Comparison of ENCODE assay signal across 16 cellular contexts in genomic region chrX:10360121-10360520, GRCh38.
DNase-seq lines count a peak whose midpoint lies in the region; ATAC-seq and TF ChIP-seq lines count a peak whose summit lies in the region.
"Had no signal": no experiment of that assay in that cellular context is flagged by ENCODE, and none has a peak within 500 bp of the region (broad histone marks: within the 10 kb centered on the region; RNA-seq: fewer than 3 reads in every experiment).

No MANE protein-coding gene starts in this region.

- H3K9me3 Mint-ChIP-seq in natural killer cell treated with Interleukin-12 subunit alpha and Interleukin-12 subunit beta and Interleukin-15 and Interleukin-18, amount 100 ng/mL, for 72 hours: no peaks in the 10 kb centered on the region
- H3K9me3 Mint-ChIP-seq: memory B cell had no signal

- DNase-seq in DMS 273 (lab: John Stamatoyannopoulos, UW; ENCODE audit: unreplicated experiment) (peak; percentile 59), MG63 (peak; percentile 49), fibroblast of lung (ENCODE audit: low read depth in 2 of 2) (peak; percentile 11 to 32), pons (ENCODE audit: low spot score) (peak; percentile 8)
- DNase-seq in natural killer cell treated with Interleukin-12 subunit alpha and Interleukin-12 subunit beta and Interleukin-15 and Interleukin-18, amount 100 ng/mL, for 72 hours (ENCODE audit: low spot score): no peak
- DNase-seq: activated CD4-positive, alpha-beta T cell treated with anti-CD3 and anti-CD28 coated beads for 48 hours; activated naive CD4-positive, alpha-beta T cell treated with anti-CD3 and anti-CD28 coated beads, Interleukin-2, amount 50 U/mL, for 16 hours; DND-41; effector CD8-positive, alpha-beta T cell; NCI-H1930; SHP77; stimulated activated CD4-positive, alpha-beta T cell treated with anti-CD3 and anti-CD28 coated beads, Interleukin-1b, Interleukin-23, amount 100 ng/mL, for 48 hours had no signal

- ATAC-seq in GM18870 (IDR thresholded peaks at IDR 0.05; ENCODE audit: unreplicated experiment): no peak
- ATAC-seq in natural killer cell treated with Interleukin-12 subunit alpha and Interleukin-12 subunit beta and Interleukin-15 and Interleukin-18, amount 100 ng/mL, for 72 hours: no peak
- no peak for ATAC-seq in HG03135 (IDR thresholded peaks at IDR 0.05; ENCODE audit: unreplicated experiment)

- no peaks in the 10 kb centered on the region for H3K4me1 Mint-ChIP-seq in natural killer cell treated with Interleukin-12 subunit alpha and Interleukin-12 subunit beta and Interleukin-15 and Interleukin-18, amount 100 ng/mL, for 72 hours (ENCODE audit: low read depth in 2 of 2)
- H3K4me1 Mint-ChIP-seq: memory B cell, nephron had no signal

- H3K9me3 ChIP-seq in MG63 (no peaks in the 10 kb centered on the region), fibroblast of lung (ENCODE audit: control insufficient read depth, insufficient read depth, low read depth, low read length) (no peaks in the 10 kb centered on the region)

- H3K27me3 ChIP-seq in MG63 (no peaks in the 10 kb centered on the region), fibroblast of lung (ENCODE audit: control insufficient read depth, insufficient read depth, low read length) (no peaks in the 10 kb centered on the region)

- H3K27ac ChIP-seq in fibroblast of lung (ENCODE audit: insufficient read depth, low read length): no peak overlapping the region

- peaks cover 0 to 4% of the 10 kb centered on the region in 2 donors for H3K27me3 Mint-ChIP-seq in natural killer cell treated with Interleukin-12 subunit alpha and Interleukin-12 subunit beta and Interleukin-15 and Interleukin-18, amount 100 ng/mL, for 72 hours
- H3K27me3 Mint-ChIP-seq: memory B cell had no signal

- no peaks in the 10 kb centered on the region for H3K79me2 ChIP-seq in fibroblast of lung (ENCODE audit: control insufficient read depth, insufficient read depth, low read length)

- no peaks in the 10 kb centered on the region for H3K36me3 ChIP-seq in MG63
- no peaks in the 10 kb centered on the region for H3K36me3 ChIP-seq in fibroblast of lung (ENCODE audit: control insufficient read depth, insufficient read depth, low read length)

- H3K4me3 Mint-ChIP-seq in natural killer cell treated with Interleukin-12 subunit alpha and Interleukin-12 subunit beta and Interleukin-15 and Interleukin-18, amount 100 ng/mL, for 72 hours: no peak overlapping the region
- H3K4me3 Mint-ChIP-seq: memory B cell, nephron had no signal

- TF ChIP-seq CTCF in fibroblast of lung (conservative IDR thresholded peaks at IDR 0.05 in 1 of 2, IDR thresholded peaks at IDR 0.05 in 1 of 2; ENCODE audit: low read depth in 1 of 2, low read length in 2 of 2): no peak

- no peaks in the 10 kb centered on the region for H3K4me1 ChIP-seq in fibroblast of lung (ENCODE audit: control insufficient read depth, extremely low read depth, insufficient read depth, low read length)

- no peak overlapping the region for H3K4me3 ChIP-seq in MG63
- no peak overlapping the region for H3K4me3 ChIP-seq in fibroblast of lung (replicated peaks in 1 of 4; ENCODE audit: control extremely low read depth in 1 of 4, insufficient read depth in 1 of 4, low read depth in 3 of 4, low read length in 4 of 4)

- H3K9ac ChIP-seq in fibroblast of lung (ENCODE audit: insufficient read depth, low read length): no peak overlapping the region

- no peak overlapping the region for H3K27ac Mint-ChIP-seq in natural killer cell treated with Interleukin-12 subunit alpha and Interleukin-12 subunit beta and Interleukin-15 and Interleukin-18, amount 100 ng/mL, for 72 hours
- H3K27ac Mint-ChIP-seq: memory B cell, nephron had no signal

- H3K36me3 Mint-ChIP-seq in natural killer cell treated with Interleukin-12 subunit alpha and Interleukin-12 subunit beta and Interleukin-15 and Interleukin-18, amount 100 ng/mL, for 72 hours: no peaks in the 10 kb centered on the region
- H3K36me3 Mint-ChIP-seq: memory B cell had no signal

- H2AFZ ChIP-seq in fibroblast of lung (ENCODE audit: low read length): no peak overlapping the region

- H4K20me1 ChIP-seq in fibroblast of lung (ENCODE audit: control insufficient read depth, extremely low read depth, insufficient read depth, low read length): no peaks in the 10 kb centered on the region

- no peak overlapping the region for H3K4me2 ChIP-seq in fibroblast of lung (ENCODE audit: extremely low read depth, insufficient read depth, low read length)
